Comparison of ENCODE assay signal across 8 cellular contexts in the genomic region with DNA sequence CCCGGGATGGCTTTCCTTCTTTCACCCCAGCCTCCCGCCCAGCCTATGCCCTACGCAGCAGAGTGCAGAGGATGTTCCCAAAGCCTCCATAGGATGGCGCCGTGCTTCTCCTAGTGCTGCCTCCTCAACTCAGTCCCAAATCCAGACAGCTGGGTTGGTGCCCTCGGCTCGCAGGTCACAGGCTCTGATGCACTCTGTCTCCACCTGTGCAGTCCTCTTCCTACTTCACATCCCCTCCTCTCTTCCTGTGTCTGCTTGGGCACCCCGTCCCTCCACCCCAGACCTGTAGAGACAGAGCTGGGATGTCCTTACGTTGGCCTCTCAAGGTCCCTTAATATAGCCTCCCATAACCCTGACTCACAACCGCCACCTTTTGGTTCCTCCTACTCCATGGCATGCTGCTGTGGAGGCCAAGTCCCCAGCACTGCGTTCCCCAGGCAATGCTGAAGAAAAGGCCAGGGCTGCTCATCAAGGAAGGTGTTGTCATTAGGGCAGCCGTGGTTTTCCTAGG.
DNase-seq lines count a peak whose midpoint lies in the region; ATAC-seq and TF ChIP-seq lines count a peak whose summit lies in the region.

No MANE protein-coding gene starts in this region.

- H3K36me3 ChIP-seq in Panc1 (ENCODE audit: control insufficient read depth, insufficient read depth, low read length) (no peaks in the 10 kb centered on the region), parathyroid adenoma (ENCODE audit: control insufficient read depth, insufficient read depth, low read length) (no peaks in the 10 kb centered on the region)

- H3K9ac ChIP-seq in parathyroid adenoma, result no peak overlapping the region

- H3K4me2 ChIP-seq in parathyroid adenoma (ENCODE audit: low read length), result no peak overlapping the region

- no peaks in the 10 kb centered on the region for H3K9me3 ChIP-seq in Panc1 (ENCODE audit: control insufficient read depth, insufficient read depth, low read depth, low read length)
- no peaks in the 10 kb centered on the region for H3K9me3 ChIP-seq in parathyroid adenoma (ENCODE audit: control insufficient read depth, low read length)

- intact Hi-C loops in Panc1 (cut with micrococcal nuclease; ENCODE audit: unreplicated experiment), result no loop called here

- H2AFZ ChIP-seq in parathyroid adenoma, result no peak overlapping the region

- CTCF ChIA-PET in Panc1 (lab: Charles Lee), result no interaction called here

- DNase-seq in AML-193 (lab: John Stamatoyannopoulos, UW) (peak; percentile 22 to 25), Panc1 (ENCODE audit: low read depth, low spot score) (peak; percentile 2), ecto neural progenitor cell (ENCODE audit: low spot score) (peak; percentile 62), NCI-H446 (lab: John Stamatoyannopoulos, UW) (no peak), HuH-7.5 (ENCODE audit: low spot score) (no peak), putamen (ENCODE audit: low spot score) (no peak)

- H3K4me1 ChIP-seq in Panc1 (ENCODE audit: control insufficient read depth, insufficient read depth, low read length) (no peaks in the 10 kb centered on the region), parathyroid adenoma (peaks cover 21% of the 10 kb centered on the region)

- in situ Hi-C loops in Panc1 (cut with HindIII; ENCODE audit: low pct_unique_long_range_greater_than_20kb, low sequenced_read_pairs), result no loop called here

- no peak overlapping the region for H3K4me3 ChIP-seq in Panc1 (ENCODE audit: low read depth in 2 of 2, low read length in 2 of 2)
- H3K4me3 ChIP-seq in parathyroid adenoma (ENCODE audit: low read depth, low read length), result peak overlapping the region; percentile 3

- H3K27ac ChIP-seq in Panc1 (ENCODE audit: low read length), result no peak overlapping the region
- peak overlapping the region; percentile 32 for H3K27ac ChIP-seq in parathyroid adenoma

- BruUV-seq in Panc1 (replicated peaks; lab: Mats Ljungman, UMichigan), result no TSS peak

- POLR2A ChIA-PET in Panc1 (lab: Charles Lee), result no interaction called here

- ATAC-seq in GM19463 (IDR thresholded peaks at IDR 0.05; ENCODE audit: unreplicated experiment) (peak; percentile 53), Panc1 (no peak)

- H3K27me3 ChIP-seq in Panc1 (ENCODE audit: control insufficient read depth, insufficient read depth, low read length) (no peaks in the 10 kb centered on the region), parathyroid adenoma (ENCODE audit: control insufficient read depth, insufficient read depth, low read length) (no peaks in the 10 kb centered on the region)

- TF ChIP-seq CTCF in Panc1 (IDR thresholded peaks at IDR 0.05), result 0 out of 2 replicates have a peak, but pooled peaks have one; percentile 6
- peak; percentile 36 for TF ChIP-seq CTCF in parathyroid adenoma (IDR thresholded peaks at IDR 0.05)

- H3K79me2 ChIP-seq in parathyroid adenoma, result no peaks in the 10 kb centered on the region

Comparison
In these comparisons a context has a peak if more than half of its experiments do, and no peak if none do; other contexts are left out.
1. DNase-seq: peak in AML-193 (2 of 2), Panc1 (single experiment) and ecto neural progenitor cell (single experiment); none in NCI-H446 (0 of 2), HuH-7.5 (single experiment) and putamen (single experiment).